In the genomic region with DNA sequence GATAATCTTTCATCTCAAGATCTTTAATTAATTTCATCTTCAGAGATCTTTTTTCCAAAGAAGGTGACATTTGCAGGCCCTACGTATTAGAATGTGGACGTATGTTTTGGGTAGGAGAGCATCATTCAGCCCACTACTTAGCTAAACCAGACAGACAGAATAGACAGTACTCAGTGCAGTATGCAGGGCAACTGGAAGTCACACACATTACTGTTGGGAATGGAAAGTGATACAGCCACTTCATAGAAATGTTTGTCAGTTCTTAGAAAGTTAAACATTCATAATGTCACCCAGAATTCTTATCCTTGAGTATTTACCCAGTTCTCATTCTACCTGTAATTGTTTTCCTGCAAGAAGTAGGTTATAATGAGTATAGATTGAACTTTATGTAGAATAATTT, we compare ENCODE assay signal across 17 cellular contexts.
DNase-seq lines count a peak whose midpoint lies in the region; ATAC-seq and TF ChIP-seq lines count a peak whose summit lies in the region.
"Had no signal": no experiment of that assay in that cellular context is flagged by ENCODE, and none has a peak within 500 bp of the region (broad histone marks: within the 10 kb centered on the region; RNA-seq: fewer than 3 reads in every experiment).

No MANE protein-coding gene starts in this region.

- no peak for TF ChIP-seq CTCF in CD4-positive, alpha-beta T cell (IDR thresholded peaks at IDR 0.05)
- TF ChIP-seq CTCF in chondrocyte (IDR thresholded peaks at IDR 0.05), result no peak

- H3K4me3 Mint-ChIP-seq in activated T-cell treated with anti-CD3 and anti-CD28 coated beads, Interleukin-2, amount 50 U/mL, for 24 hours, result no peak overlapping the region
- no peak overlapping the region for H3K4me3 Mint-ChIP-seq in CD4-positive, alpha-beta T cell
- H3K4me3 Mint-ChIP-seq in IgD-negative memory B cell (no peak overlapping the region), chondrocyte (ENCODE audit: unreplicated experiment) (no peak overlapping the region)
- H3K4me3 Mint-ChIP-seq: CD8-positive, alpha-beta T cell had no signal

- H3K27me3 Mint-ChIP-seq in activated T-cell treated with anti-CD3 and anti-CD28 coated beads, Interleukin-2, amount 50 U/mL, for 24 hours, result no peaks in the 10 kb centered on the region
- no peaks in the 10 kb centered on the region for H3K27me3 Mint-ChIP-seq in CD4-positive, alpha-beta T cell
- H3K27me3 Mint-ChIP-seq in IgD-negative memory B cell (no peaks in the 10 kb centered on the region), chondrocyte (ENCODE audit: low read depth) (no peaks in the 10 kb centered on the region)

- no peak for ATAC-seq in CD4-positive, alpha-beta T cell (ENCODE audit: poor library complexity)
- ATAC-seq: CD8-positive, alpha-beta T cell; HCT116 had no signal

- DNase-seq in activated T-cell treated with anti-CD3 and anti-CD28 coated beads, Interleukin-2, amount 50 U/mL, for 24 hours, result no peak
- DNase-seq in activated T-cell treated with anti-CD3 and anti-CD28 coated beads for 4 hours, result no peak
- DNase-seq in CD4-positive, alpha-beta T cell, result no peak
- DNase-seq in chondrocyte (ENCODE audit: low spot score), result no peak
- no peak for DNase-seq in G401 (ENCODE audit: low spot score)
- DNase-seq in activated effector memory CD4-positive, alpha-beta T cell treated with anti-CD3 and anti-CD28 coated beads, Interleukin-2, amount 50 U/mL, for 16 hours, result no peak
- DNase-seq in NCI-H146 treated with DMSO at 0.1 percent for 48 hours (lab: John Stamatoyannopoulos, UW; ENCODE audit: unreplicated experiment), result no peak
- DNase-seq: BE2C; CD8-positive, alpha-beta T cell; COR-L47; DMS153; DMS79 treated with DMSO at 0.1 percent for 48 hours; EL; GDM1 had no signal

- in situ Hi-C loops in G401 (cut with HindIII; ENCODE audit: low sequenced_read_pairs), result no loop called here

- H3K9me3 Mint-ChIP-seq in activated T-cell treated with anti-CD3 and anti-CD28 coated beads, Interleukin-2, amount 50 U/mL, for 24 hours, result no peaks in the 10 kb centered on the region
- no peaks in the 10 kb centered on the region for H3K9me3 Mint-ChIP-seq in CD4-positive, alpha-beta T cell
- no peaks in the 10 kb centered on the region for H3K9me3 Mint-ChIP-seq in IgD-negative memory B cell
- H3K9me3 Mint-ChIP-seq in chondrocyte (ENCODE audit: low read depth), result no peaks in the 10 kb centered on the region
- H3K9me3 Mint-ChIP-seq: CD8-positive, alpha-beta T cell had no signal

- intact Hi-C loops in CD4-positive, alpha-beta T cell (cut with DNase I, micrococcal nuclease), result no loop called here

- CTCF ChIA-PET in CD4-positive, alpha-beta T cell (lab: Charles Lee), result interaction anchor here (1.6 kb wide), 1 partner anchor 13 kb away, joined by 4 read pairs; no protein-coding TSS in a partner anchor

- peaks cover 29% of the 10 kb centered on the region for H3K4me1 Mint-ChIP-seq in activated T-cell treated with anti-CD3 and anti-CD28 coated beads, Interleukin-2, amount 50 U/mL, for 24 hours (ENCODE audit: low read depth)
- peaks cover 34% of the 10 kb centered on the region for H3K4me1 Mint-ChIP-seq in CD4-positive, alpha-beta T cell (ENCODE audit: low read depth)
- H3K4me1 Mint-ChIP-seq in IgD-negative memory B cell (peaks cover 8 to 16% (median 9%) of the 10 kb centered on the region in 3 donors), chondrocyte (ENCODE audit: low read depth) (no peaks in the 10 kb centered on the region)

- peak overlapping the region; percentile 67 for H3K27ac Mint-ChIP-seq in activated T-cell treated with anti-CD3 and anti-CD28 coated beads, Interleukin-2, amount 50 U/mL, for 24 hours
- peak overlapping the region; percentile 37 for H3K27ac Mint-ChIP-seq in CD4-positive, alpha-beta T cell
- peak overlapping the region in 2 of 3 donors; percentile 8 to 53 for H3K27ac Mint-ChIP-seq in IgD-negative memory B cell
- peak overlapping the region; percentile 55 for H3K27ac Mint-ChIP-seq in chondrocyte (ENCODE audit: unreplicated experiment)
- H3K27ac Mint-ChIP-seq: CD8-positive, alpha-beta T cell had no signal

- POLR2A ChIA-PET in CD4-positive, alpha-beta T cell (lab: Charles Lee), result no interaction called here

- no peaks in the 10 kb centered on the region for H3K9me3 ChIP-seq in CD4-positive, alpha-beta T cell (ENCODE audit: control insufficient read depth, low read length)
- H3K9me3 ChIP-seq: BE2C had no signal

- H3K27ac ChIP-seq in CD4-positive, alpha-beta T cell (ENCODE audit: low read depth, low read length), result no peak overlapping the region
- H3K27ac ChIP-seq: C4-2B had no signal

- H3K36me3 Mint-ChIP-seq in activated T-cell treated with anti-CD3 and anti-CD28 coated beads, Interleukin-2, amount 50 U/mL, for 24 hours (ENCODE audit: low read depth), result peaks cover 96% of the 10 kb centered on the region
- H3K36me3 Mint-ChIP-seq in CD4-positive, alpha-beta T cell (ENCODE audit: low read depth), result peaks cover 98% of the 10 kb centered on the region
- H3K36me3 Mint-ChIP-seq in IgD-negative memory B cell (peaks cover 3% of the 10 kb centered on the region), chondrocyte (ENCODE audit: low read depth) (peaks cover 33% of the 10 kb centered on the region)

- H3K27me3 ChIP-seq in CD4-positive, alpha-beta T cell (ENCODE audit: control insufficient read depth, insufficient read depth, low read length), result no peaks in the 10 kb centered on the region
- H3K27me3 ChIP-seq: BE2C had no signal
